In the genomic region with DNA sequence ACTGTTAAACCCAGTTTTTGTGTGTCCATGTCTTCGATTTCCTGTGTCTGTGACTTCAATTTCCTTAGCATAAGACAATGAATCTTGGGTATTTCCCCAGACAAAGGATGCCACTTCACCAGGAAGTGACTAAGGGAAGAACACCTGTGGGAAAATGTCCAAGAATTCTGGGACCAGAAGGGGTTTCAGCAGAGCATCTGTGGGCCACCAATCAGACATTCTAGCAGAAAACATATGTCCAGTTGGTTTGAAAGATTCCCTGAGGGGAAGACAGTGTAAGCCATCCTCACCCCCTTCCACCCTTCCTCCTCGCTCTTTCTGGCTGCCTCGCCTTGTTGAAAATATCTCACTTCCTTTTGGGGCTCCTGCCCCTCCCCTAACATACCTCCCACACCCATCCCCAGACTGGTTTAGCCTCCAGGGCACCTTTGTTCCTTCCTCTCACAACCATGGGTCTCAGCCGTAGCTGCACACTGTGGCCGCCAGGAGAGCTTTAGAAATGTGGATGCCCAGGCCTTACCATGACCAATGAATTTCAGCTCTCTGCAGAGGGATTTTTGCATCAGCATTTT, we compare ENCODE assay signal across 7 cellular contexts. TPM values are rescaled to one million over a fixed set of nuclear protein-coding genes. Genes with fewer than 3 reads are reported as not detected.
DNase-seq lines count a peak whose midpoint lies in the region; ATAC-seq and TF ChIP-seq lines count a peak whose summit lies in the region.

No MANE protein-coding gene starts in this region.

- H4K12ac ChIP-seq in trophoblast cell (ENCODE audit: low read depth, low read length) = no peak overlapping the region

- H2AK5ac ChIP-seq in trophoblast cell (ENCODE audit: low read length) = no peak overlapping the region

- TF ChIP-seq CTCF in epithelial cell of esophagus (IDR thresholded peaks at IDR 0.05; ENCODE audit: insufficient read depth, low read depth, low read length, missing control alignments) (peak; percentile 56), upper lobe of right lung (IDR thresholded peaks at IDR 0.05) (peak; percentile 11)

- H2BK5ac ChIP-seq in trophoblast cell (ENCODE audit: low read depth, low read length, poor library complexity) = no peak overlapping the region

- H3K79me1 ChIP-seq in trophoblast cell (ENCODE audit: low read length) = no peaks in the 10 kb centered on the region

- no peak overlapping the region for H3K18ac ChIP-seq in trophoblast cell (ENCODE audit: low read length)

- TF ChIP-seq POLR2A in GM19099 (IDR thresholded peaks at IDR 0.05; ENCODE audit: extremely low read depth, insufficient read length, low read depth) = peak; percentile 29

- H3K4me1 Mint-ChIP-seq in T-helper 2 cell treated with Interferon-gamma antibody and Interleukin-4, amounts not matched to agents 5 μg/mL and 100 μg/mL, for 36 hours (ENCODE audit: low read depth) = peaks cover 37% of the 10 kb centered on the region

- no peaks in the 10 kb centered on the region for H3K27me3 Mint-ChIP-seq in T-helper 2 cell treated with Interferon-gamma antibody and Interleukin-4, amounts not matched to agents 5 μg/mL and 100 μg/mL, for 36 hours (ENCODE audit: low read depth)

- peaks cover 30% of the 10 kb centered on the region for H3K36me3 Mint-ChIP-seq in T-helper 2 cell treated with Interferon-gamma antibody and Interleukin-4, amounts not matched to agents 5 μg/mL and 100 μg/mL, for 36 hours (ENCODE audit: low read depth)

- no peak overlapping the region for H3K4ac ChIP-seq in trophoblast cell (ENCODE audit: low read depth, low read length)

- H3K4me3 ChIP-seq in epithelial cell of esophagus (ENCODE audit: low read length) = no peak overlapping the region
- H3K4me3 ChIP-seq in upper lobe of right lung = no peak overlapping the region
- H3K4me3 ChIP-seq in trophoblast cell (ENCODE audit: low read depth, low read length) = no peak overlapping the region

- H2AFZ ChIP-seq in trophoblast cell (ENCODE audit: insufficient read depth, low read length, poor library complexity) = no peak overlapping the region

- no peaks in the 10 kb centered on the region for H3K27me3 ChIP-seq in upper lobe of right lung
- H3K27me3 ChIP-seq in trophoblast cell (ENCODE audit: insufficient read depth, low read length) = no peaks in the 10 kb centered on the region

- H3K27ac Mint-ChIP-seq in T-helper 2 cell treated with Interferon-gamma antibody and Interleukin-4, amounts not matched to agents 5 μg/mL and 100 μg/mL, for 36 hours = peak overlapping the region; percentile 27

- H3K9me3 ChIP-seq in upper lobe of right lung (no peaks in the 10 kb centered on the region), trophoblast cell (ENCODE audit: insufficient read depth, low read depth, low read length) (peaks cover 4% of the 10 kb centered on the region)

- no peaks in the 10 kb centered on the region for H3K9me3 Mint-ChIP-seq in T-helper 2 cell treated with Interferon-gamma antibody and Interleukin-4, amounts not matched to agents 5 μg/mL and 100 μg/mL, for 36 hours

- DNase-seq in T-helper 2 cell treated with Interferon-gamma antibody and Interleukin-4, amounts not matched to agents 5 μg/mL and 100 μg/mL, for 36 hours (ENCODE audit: low spot score) = peak; percentile 22
- DNase-seq in epithelial cell of esophagus (ENCODE audit: low read depth) = peak; percentile 80
- no peak for DNase-seq in upper lobe of right lung
- DNase-seq in trophoblast cell = no peak
- DNase-seq in AG08396 (ENCODE audit: low spot score) = no peak

- H3K79me2 ChIP-seq in trophoblast cell (ENCODE audit: control insufficient read depth, insufficient read depth, low read length, poor library complexity) = no peaks in the 10 kb centered on the region

- ATAC-seq in HG02981 (IDR thresholded peaks at IDR 0.05; ENCODE audit: unreplicated experiment) (peak; percentile 86), upper lobe of right lung (peak; percentile 75)

- no peak overlapping the region for H4K91ac ChIP-seq in trophoblast cell (ENCODE audit: low read depth, low read length)

- H3K36me3 ChIP-seq in upper lobe of right lung (peaks cover 17% of the 10 kb centered on the region), trophoblast cell (ENCODE audit: control insufficient read depth in 1 of 2, insufficient read depth in 2 of 2, low read length in 2 of 2) (no peaks in the 10 kb centered on the region)

- no peak overlapping the region for H3K9ac ChIP-seq in trophoblast cell (ENCODE audit: low read length)

- no peak overlapping the region for H2BK12ac ChIP-seq in trophoblast cell (ENCODE audit: low read length)

- H3K14ac ChIP-seq in trophoblast cell (ENCODE audit: low read length) = no peak overlapping the region

- no peak overlapping the region for H2BK120ac ChIP-seq in trophoblast cell (ENCODE audit: insufficient read depth, low read length, poor library complexity)

- H3K23ac ChIP-seq in trophoblast cell (ENCODE audit: low read length) = no peak overlapping the region

- peak overlapping the region; percentile 65 for H3K4me3 Mint-ChIP-seq in T-helper 2 cell treated with Interferon-gamma antibody and Interleukin-4, amounts not matched to agents 5 μg/mL and 100 μg/mL, for 36 hours

- intact Hi-C loops in upper lobe of right lung (cut with DNase I) = no loop called here

- no peak overlapping the region for H3K27ac ChIP-seq in upper lobe of right lung
- H3K27ac ChIP-seq in trophoblast cell (ENCODE audit: low read depth, low read length) = no peak overlapping the region

- WGBS in trophoblast cell (ENCODE audit: extremely low coverage, insufficient coverage, insufficient read length) = no CpG with 5 or more reads among the region's 5 CpGs

- H3K4me2 ChIP-seq in trophoblast cell (ENCODE audit: low read length) = no peak overlapping the region

- no peak overlapping the region for H4K8ac ChIP-seq in trophoblast cell (ENCODE audit: low read depth, low read length)

- H3K4me1 ChIP-seq in upper lobe of right lung (peaks cover 33% of the 10 kb centered on the region), trophoblast cell (ENCODE audit: control insufficient read depth in 1 of 2, insufficient read depth in 2 of 2, low read length in 2 of 2) (peaks cover 0 to 4% of the 10 kb centered on the region in 2 experiments)

RNA-seq across cellular contexts. Expression of gene IFNAR1, which starts 25.5 kb away (rescaled TPM):
- total RNA-seq in upper lobe of right lung = 72.1 TPM
- 14.1 and 17.7 TPM in 2 replicates for polyA plus RNA-seq in trophoblast cell (2013)

RNA-seq across cellular contexts. Expression of gene IL10RB, which starts 33.1 kb away (rescaled TPM):
- total RNA-seq in upper lobe of right lung = 47.1 TPM
- polyA plus RNA-seq in trophoblast cell (2013) = 8.6 and 8.7 TPM in 2 replicates

Comparison
In these comparisons a context has a peak if more than half of its experiments do, and no peak if none do; other contexts are left out.
1. DNase-seq: peak in T-helper 2 cell treated with Interferon-gamma antibody and Interleukin-4, amounts not matched to agents 5 μg/mL and 100 μg/mL, for 36 hours (single experiment) and epithelial cell of esophagus (single experiment); none in upper lobe of right lung (single experiment), trophoblast cell (0 of 2) and AG08396 (single experiment).